In the genomic region with DNA sequence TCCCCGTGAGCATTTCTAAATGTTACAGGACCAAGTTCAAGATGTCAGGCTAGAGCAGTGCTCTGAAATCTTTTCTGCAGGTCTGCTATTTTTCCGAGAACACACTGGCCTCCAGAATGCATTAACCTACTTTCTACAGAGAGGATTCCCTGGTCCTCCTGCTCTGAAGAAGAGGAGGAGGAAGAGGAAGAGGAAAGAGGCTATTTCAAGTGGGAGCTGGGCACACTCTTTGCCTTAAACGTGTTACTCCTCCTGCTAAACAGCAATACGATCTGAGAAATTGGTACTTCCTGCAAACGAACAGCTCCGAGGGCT, we compare ENCODE assay signal across 8 cellular contexts.
A peak's percentile ranks its signal among the peaks of the same experiment; 100 is the strongest.
DNase-seq lines count a peak whose midpoint lies in the region; ATAC-seq, FAIRE-seq and TF ChIP-seq lines count a peak whose summit lies in the region.

No MANE protein-coding gene starts in this region.

- peaks cover 17% of the 10 kb centered on the region for H3K4me1 Mint-ChIP-seq in activated naive CD4-positive, alpha-beta T cell treated with anti-CD3 and anti-CD28 coated beads, Interleukin-2, amount 50 U/mL, for 24 hours

- CTCF ChIA-PET in GM12878 (lab: Yijun Ruan, JAX): interaction anchor here (0.5 to 1.4 kb wide), 4 partner anchors 10 to 28 kb away, joined by 3 to 4 read pairs (median 3); no protein-coding TSS in a partner anchor

- H3K4me3 Mint-ChIP-seq in activated naive CD4-positive, alpha-beta T cell treated with anti-CD3 and anti-CD28 coated beads, Interleukin-2, amount 50 U/mL, for 24 hours: peak overlapping the region; percentile 93

- TF ChIP-seq RAD21 in GM12878 (IDR thresholded peaks at IDR 0.05; ENCODE audit: insufficient read depth, low read depth, low read length): no peak

- H3K36me3 ChIP-seq in GM12878 (ENCODE audit: control insufficient read depth in 2 of 2, insufficient read depth in 2 of 2, low read length in 1 of 2) (no peaks in the 10 kb centered on the region), upper lobe of right lung (no peaks in the 10 kb centered on the region)

- BruUV-seq in GM12878 (replicated peaks; lab: Mats Ljungman, UMichigan): no TSS peak

- no peaks in the 10 kb centered on the region for H3K36me3 Mint-ChIP-seq in activated naive CD4-positive, alpha-beta T cell treated with anti-CD3 and anti-CD28 coated beads, Interleukin-2, amount 50 U/mL, for 24 hours

- no peak overlapping the region for H3K27ac ChIP-seq in GM12878 (ENCODE audit: control insufficient read depth, insufficient read depth)
- H3K27ac ChIP-seq in upper lobe of right lung: no peak overlapping the region

- no peaks in the 10 kb centered on the region for H3K79me2 ChIP-seq in GM12878 (ENCODE audit: control insufficient read depth, insufficient read depth, low read length)

- WGBS in GM12878 (ENCODE audit: insufficient coverage, insufficient replicate concordance, low lambda C conversion rate, missing lambda C conversion rate): 28% methylated on average over 6 of the region's 6 CpGs

- no peak for DNase-seq in activated naive CD4-positive, alpha-beta T cell treated with anti-CD3 and anti-CD28 coated beads, Interleukin-2, amount 50 U/mL, for 16 hours
- DNase-seq in GM12878 (ENCODE audit: low read depth, low spot score) (no peak), medulla oblongata (ENCODE audit: extremely low spot score) (peak; percentile 33), upper lobe of right lung (no peak)

- SMC1A ChIA-PET in GM12878 (lab: Charles Lee; ENCODE audit: uncharacterized antibody, unreplicated experiment): interaction anchor here (1.0 kb wide), 1 partner anchor 386 kb away, joined by 3 read pairs; no protein-coding TSS in a partner anchor

- H3K27me3 Mint-ChIP-seq in activated naive CD4-positive, alpha-beta T cell treated with anti-CD3 and anti-CD28 coated beads, Interleukin-2, amount 50 U/mL, for 24 hours: peaks cover 34% of the 10 kb centered on the region

- H3K9me3 Mint-ChIP-seq in activated naive CD4-positive, alpha-beta T cell treated with anti-CD3 and anti-CD28 coated beads, Interleukin-2, amount 50 U/mL, for 24 hours: no peaks in the 10 kb centered on the region

- H3K4me3 ChIP-seq in GM12878 (no peak overlapping the region), upper lobe of right lung (peak overlapping the region; percentile 34)

- TF ChIP-seq CTCF in GM12878 (IDR thresholded peaks at IDR 0.05 in 2 of 3, conservative IDR thresholded peaks at IDR 0.05 in 1 of 3; ENCODE audit: control insufficient read depth in 2 of 3, extremely low read depth in 1 of 3, insufficient read depth in 1 of 3, low read depth in 3 of 3, low read length in 3 of 3) (no peak), upper lobe of right lung (IDR thresholded peaks at IDR 0.05) (no peak)

- intact Hi-C loops in GM12878 (cut with micrococcal nuclease; ENCODE audit: unreplicated experiment): no loop called here
- intact Hi-C loops in upper lobe of right lung (cut with DNase I): no loop called here

- H2AFZ ChIP-seq in GM12878 (ENCODE audit: control insufficient read depth, low read depth, low read length): no peak overlapping the region

- peaks cover 15 to 16% of the 10 kb centered on the region in 2 experiments; a peak in 3 of 4 replicates for H3K27me3 ChIP-seq in GM12878 (replicated peaks in 1 of 2; ENCODE audit: control insufficient read depth in 2 of 2, insufficient read depth in 2 of 2, low read length in 1 of 2)
- H3K27me3 ChIP-seq in upper lobe of right lung: peaks cover 60% of the 10 kb centered on the region

- TF ChIP-seq EP300 in GM12878 (IDR thresholded peaks at IDR 0.05; ENCODE audit: borderline replicate concordance in 1 of 2, control insufficient read depth in 1 of 2, low read depth in 2 of 2, low read length in 2 of 2): no peak

- RAD21 ChIA-PET in GM12878 (lab: Charles Lee; ENCODE audit: unreplicated experiment): interaction anchor here (1.1 kb wide), 1 partner anchor 76 kb away, joined by 3 read pairs; no protein-coding TSS in a partner anchor

- H3K9me3 ChIP-seq in GM12878 (replicated peaks; ENCODE audit: control insufficient read depth, insufficient read depth, low read length) (no peaks in the 10 kb centered on the region; the same call in 2 of the 3 replicates), upper lobe of right lung (no peaks in the 10 kb centered on the region)

- no peaks in the 10 kb centered on the region for H4K20me1 ChIP-seq in GM12878 (ENCODE audit: control insufficient read depth, insufficient read depth)

- no peak overlapping the region for H3K9ac ChIP-seq in GM12878 (ENCODE audit: control insufficient read depth, insufficient read depth, low read length)

- TF ChIP-seq POLR2A in GM12878 (IDR thresholded peaks at IDR 0.05; ENCODE audit: low read depth, low read length): no peak

- POLR2A ChIA-PET in GM12878 (lab: Charles Lee): interaction anchor here (0.5 kb wide), 1 partner anchor 14 kb away, joined by 3 read pairs; no protein-coding TSS in a partner anchor

- ATAC-seq in GM12878 (peak; percentile 51), upper lobe of right lung (peak; percentile 41), HG02610 (IDR thresholded peaks at IDR 0.05; ENCODE audit: unreplicated experiment) (no peak), GM18498 (IDR thresholded peaks at IDR 0.05; ENCODE audit: unreplicated experiment) (no peak), HG02970 (IDR thresholded peaks at IDR 0.05; ENCODE audit: low FRiP score, unreplicated experiment) (no peak)

- H3K4me1 ChIP-seq in GM12878 (ENCODE audit: control insufficient read depth, insufficient read depth, low read length): no peaks in the 10 kb centered on the region
- H3K4me1 ChIP-seq in upper lobe of right lung: peaks cover 9% of the 10 kb centered on the region

- in situ Hi-C loops in GM12878 (cut with MboI): no loop called here

- H3K27ac Mint-ChIP-seq in activated naive CD4-positive, alpha-beta T cell treated with anti-CD3 and anti-CD28 coated beads, Interleukin-2, amount 50 U/mL, for 24 hours: no peak overlapping the region

- H3K4me2 ChIP-seq in GM12878 (ENCODE audit: control insufficient read depth, insufficient read depth): peak overlapping the region; percentile 44; the same call in 1 of the 2 replicates

- FAIRE-seq in GM12878 (lab: Jason Lieb, UNC): peak; percentile 41

TF ChIP-seq in GM12878, 131 proteins besides CTCF, POLR2A, EP300 and RAD21 (continues in another document):
- no peak for TF ChIP-seq NRF1 (conservative IDR thresholded peaks at IDR 0.05; ENCODE audit: low read depth, low read length)
- TF ChIP-seq, protein P1, sequence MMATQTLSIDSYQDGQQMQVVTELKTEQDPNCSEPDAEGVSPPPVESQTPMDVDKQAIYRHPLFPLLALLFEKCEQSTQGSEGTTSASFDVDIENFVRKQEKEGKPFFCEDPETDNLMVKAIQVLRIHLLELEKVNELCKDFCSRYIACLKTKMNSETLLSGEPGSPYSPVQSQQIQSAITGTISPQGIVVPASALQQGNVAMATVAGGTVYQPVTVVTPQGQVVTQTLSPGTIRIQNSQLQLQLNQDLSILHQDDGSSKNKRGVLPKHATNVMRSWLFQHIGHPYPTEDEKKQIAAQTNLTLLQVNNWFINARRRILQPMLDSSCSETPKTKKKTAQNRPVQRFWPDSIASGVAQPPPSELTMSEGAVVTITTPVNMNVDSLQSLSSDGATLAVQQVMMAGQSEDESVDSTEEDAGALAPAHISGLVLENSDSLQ (IDR thresholded peaks at IDR 0.05): no peak
- no peak for TF ChIP-seq NBN (IDR thresholded peaks at IDR 0.05)
- no peak for TF ChIP-seq TBL1XR1 (IDR thresholded peaks at IDR 0.05; ENCODE audit: low read depth, low read length)
- no peak for TF ChIP-seq JUNB (IDR thresholded peaks at IDR 0.05)
- no peak for TF ChIP-seq HDAC2 (IDR thresholded peaks at IDR 0.05)
- TF ChIP-seq, protein P2, sequence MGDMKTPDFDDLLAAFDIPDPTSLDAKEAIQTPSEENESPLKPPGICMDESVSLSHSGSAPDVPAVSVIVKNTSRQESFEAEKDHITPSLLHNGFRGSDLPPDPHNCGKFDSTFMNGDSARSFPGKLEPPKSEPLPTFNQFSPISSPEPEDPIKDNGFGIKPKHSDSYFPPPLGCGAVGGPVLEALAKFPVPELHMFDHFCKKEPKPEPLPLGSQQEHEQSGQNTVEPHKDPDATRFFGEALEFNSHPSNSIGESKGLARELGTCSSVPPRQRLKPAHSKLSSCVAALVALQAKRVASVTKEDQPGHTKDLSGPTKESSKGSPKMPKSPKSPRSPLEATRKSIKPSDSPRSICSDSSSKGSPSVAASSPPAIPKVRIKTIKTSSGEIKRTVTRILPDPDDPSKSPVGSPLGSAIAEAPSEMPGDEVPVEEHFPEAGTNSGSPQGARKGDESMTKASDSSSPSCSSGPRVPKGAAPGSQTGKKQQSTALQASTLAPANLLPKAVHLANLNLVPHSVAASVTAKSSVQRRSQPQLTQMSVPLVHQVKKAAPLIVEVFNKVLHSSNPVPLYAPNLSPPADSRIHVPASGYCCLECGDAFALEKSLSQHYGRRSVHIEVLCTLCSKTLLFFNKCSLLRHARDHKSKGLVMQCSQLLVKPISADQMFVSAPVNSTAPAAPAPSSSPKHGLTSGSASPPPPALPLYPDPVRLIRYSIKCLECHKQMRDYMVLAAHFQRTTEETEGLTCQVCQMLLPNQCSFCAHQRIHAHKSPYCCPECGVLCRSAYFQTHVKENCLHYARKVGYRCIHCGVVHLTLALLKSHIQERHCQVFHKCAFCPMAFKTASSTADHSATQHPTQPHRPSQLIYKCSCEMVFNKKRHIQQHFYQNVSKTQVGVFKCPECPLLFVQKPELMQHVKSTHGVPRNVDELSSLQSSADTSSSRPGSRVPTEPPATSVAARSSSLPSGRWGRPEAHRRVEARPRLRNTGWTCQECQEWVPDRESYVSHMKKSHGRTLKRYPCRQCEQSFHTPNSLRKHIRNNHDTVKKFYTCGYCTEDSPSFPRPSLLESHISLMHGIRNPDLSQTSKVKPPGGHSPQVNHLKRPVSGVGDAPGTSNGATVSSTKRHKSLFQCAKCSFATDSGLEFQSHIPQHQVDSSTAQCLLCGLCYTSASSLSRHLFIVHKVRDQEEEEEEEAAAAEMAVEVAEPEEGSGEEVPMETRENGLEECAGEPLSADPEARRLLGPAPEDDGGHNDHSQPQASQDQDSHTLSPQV (IDR thresholded peaks at IDR 0.05): no peak
- TF ChIP-seq TARDBP (IDR thresholded peaks at IDR 0.05; ENCODE audit: borderline replicate concordance): no peak
- no peak for TF ChIP-seq CEBPB (IDR thresholded peaks at IDR 0.05; ENCODE audit: borderline replicate concordance in 1 of 2, low read depth in 2 of 2, low read length in 2 of 2)
- no peak for TF ChIP-seq CHD1 (IDR thresholded peaks at IDR 0.05; ENCODE audit: low read depth, low read length)
- TF ChIP-seq ZNF622 (IDR thresholded peaks at IDR 0.05): no peak

Comparison
In these comparisons a context has a peak if more than half of its experiments do, and no peak if none do; other contexts are left out.
1. ATAC-seq: peak in GM12878 (single experiment) and upper lobe of right lung (single experiment); none in HG02610 (single experiment), GM18498 (single experiment) and HG02970 (single experiment).